Comparison of ENCODE assay signal across 26 cellular contexts in the genomic region with DNA sequence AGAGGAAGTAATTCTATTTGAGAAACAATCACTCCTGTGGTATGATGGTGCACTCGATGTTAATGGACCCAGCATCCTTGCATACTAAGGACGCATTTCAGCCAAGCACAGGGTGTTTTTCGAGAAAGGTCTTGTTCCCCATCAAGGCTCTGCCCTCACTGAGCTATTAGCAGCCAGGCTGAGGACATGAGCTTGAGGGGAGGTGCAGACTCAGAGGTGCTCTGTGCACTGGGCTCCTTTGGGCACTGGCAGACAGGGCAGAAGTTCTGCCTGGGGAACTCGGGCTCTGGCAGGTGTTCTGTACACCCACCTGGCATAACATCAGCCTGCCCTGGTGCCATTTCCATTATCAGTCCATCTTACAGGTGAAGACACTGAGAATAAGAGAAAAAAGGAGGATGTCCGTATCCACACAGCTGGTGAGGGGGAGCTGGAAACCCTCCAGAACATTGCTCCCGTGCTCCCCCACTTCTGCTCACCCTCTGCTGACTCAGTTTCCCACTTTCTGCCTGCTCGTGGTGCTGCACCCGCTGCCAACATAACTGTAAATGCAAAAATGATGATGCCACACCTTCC.
"Had no signal": no experiment of that assay in that cellular context is flagged by ENCODE, and none has a peak within 500 bp of the region (broad histone marks: within the 10 kb centered on the region; RNA-seq: fewer than 3 reads in every experiment).

No MANE protein-coding gene starts in this region.

- H3K4me1 ChIP-seq: gastroesophageal sphincter, right lobe of liver, upper lobe of right lung had no signal

- DNase-seq: activated CD4-positive, alpha-beta T cell treated with anti-CD3 and anti-CD28 coated beads for 48 hours; activated CD4-positive, alpha-beta T cell treated with anti-CD3 and anti-CD28 coated beads, Interleukin-2, amount 50 U/mL, for 48 hours; activated gamma-delta T cell treated with Interleukin-2 at 50 U/mL for 16 hours; activated naive CD4-positive, alpha-beta T cell treated with anti-CD3 and anti-CD28 coated beads, Interleukin-2, amount 50 U/mL, for 16 hours; amniotic stem cell; brain microvascular endothelial cell; cortex of kidney; effector memory CD8-positive, alpha-beta T cell; erythroblast; hippocampal formation; immature natural killer cell; mesendoderm; stimulated activated CD4-positive, alpha-beta T cell treated with anti-CD3 and anti-CD28 coated beads, Interleukin-12 subunit alpha, Interleukin-12 subunit beta, amount 100 ng/mL, for 4 hours; stimulated activated CD4-positive, alpha-beta T cell treated with anti-CD3 and anti-CD28 coated beads, Interleukin-4, amount 100 ng/mL, for 1 hour; substantia nigra; T-helper 1 cell; upper lobe of right lung had no signal

- H3K9me3 ChIP-seq: gastroesophageal sphincter, mucosa of descending colon, right lobe of liver, upper lobe of right lung had no signal

- H3K27me3 ChIP-seq: brain microvascular endothelial cell, gastroesophageal sphincter, right lobe of liver, upper lobe of right lung had no signal

- H3K36me3 ChIP-seq: brain microvascular endothelial cell, gastroesophageal sphincter, right lobe of liver, upper lobe of right lung had no signal

- H3K4me3 ChIP-seq: gastroesophageal sphincter, lung, mucosa of descending colon, right lobe of liver, skin epidermis, upper lobe of right lung had no signal

- ATAC-seq: effector memory CD8-positive, alpha-beta T cell; gastroesophageal sphincter; left lobe of liver; mucosa of descending colon; natural killer cell treated with Interleukin-12 subunit alpha and Interleukin-12 subunit beta and Interleukin-15 and Interleukin-18, amount 100 ng/mL, for 72 hours; right lobe of liver; stimulated activated effector memory CD8-positive, alpha-beta T cell treated with anti-CD3 and anti-CD28 coated beads, Interleukin-12 subunit alpha, Interleukin-12 subunit beta, amount 100 ng/mL, for 72 hours; upper lobe of right lung had no signal

- FAIRE-seq: astrocyte had no signal

- H3K27ac ChIP-seq: brain microvascular endothelial cell, gastroesophageal sphincter, right lobe of liver, skin epidermis, upper lobe of right lung had no signal
